Comparison of ENCODE assay signal across 1 cellular context in the genomic region with DNA sequence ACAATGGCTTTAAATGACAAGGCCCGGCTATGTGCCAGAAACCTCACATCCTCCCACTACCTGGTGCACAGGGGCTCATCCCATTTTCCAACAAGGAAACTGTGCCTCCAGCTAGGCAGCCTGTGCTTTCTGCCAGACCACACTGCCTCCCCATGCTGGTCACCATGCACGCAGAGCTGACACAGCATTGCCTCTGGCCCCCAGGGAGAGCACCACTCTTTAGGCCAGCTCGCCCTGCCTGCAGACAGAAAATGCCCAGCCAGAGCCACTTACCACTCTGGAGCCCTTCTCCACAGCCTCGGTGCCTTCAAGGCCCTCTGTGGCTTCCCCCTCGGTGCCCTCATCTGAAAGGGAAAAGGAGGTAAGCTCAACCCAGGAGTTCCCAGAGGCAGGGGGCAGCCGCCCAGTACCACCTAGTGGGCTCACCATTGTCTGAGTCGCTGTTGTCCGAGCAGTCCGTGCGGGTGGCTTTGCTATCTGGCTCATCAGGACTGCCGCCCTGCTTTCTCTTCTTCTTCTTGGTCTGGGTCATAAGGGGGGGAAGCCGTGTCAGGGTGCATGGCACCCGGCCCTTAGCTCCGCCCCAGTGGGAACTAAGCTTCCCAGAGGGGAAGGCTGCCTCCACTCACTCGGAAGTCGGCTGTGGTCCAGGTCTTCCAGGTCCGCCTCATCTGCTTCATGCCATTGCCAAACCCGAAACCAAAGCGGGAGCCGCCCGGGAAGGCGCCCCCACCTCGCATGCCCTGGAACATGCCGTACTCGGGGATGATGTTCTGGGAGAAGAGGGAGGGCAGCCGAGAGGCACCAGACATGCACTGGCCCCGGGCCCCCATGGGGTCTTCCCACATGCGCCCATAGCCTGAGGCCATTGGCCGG.
TF ChIP-seq lines count a peak whose summit lies in the region.

No MANE protein-coding gene starts in this region.

TF ChIP-seq in GM12878, 131 proteins besides CTCF, POLR2A, EP300 and RAD21:
- TF ChIP-seq GATAD2B (conservative IDR thresholded peaks at IDR 0.05; ENCODE audit: low read depth) (no peak), SMC3 (IDR thresholded peaks at IDR 0.05; ENCODE audit: borderline replicate concordance, low read length) (no peak), STAT1 (conservative IDR thresholded peaks at IDR 0.05) (no peak), CHD1 (IDR thresholded peaks at IDR 0.05; ENCODE audit: low read depth, low read length) (no peak), TCF3 (IDR thresholded peaks at IDR 0.05; ENCODE audit: borderline replicate concordance, insufficient read depth, low read depth, low read length) (no peak), BMI1 (IDR thresholded peaks at IDR 0.05; ENCODE audit: borderline replicate concordance) (no peak), ZNF207 (IDR thresholded peaks at IDR 0.05; ENCODE audit: borderline replicate concordance) (no peak), NFIC (IDR thresholded peaks at IDR 0.05; ENCODE audit: low read depth, low read length) (no peak), CHD2 (IDR thresholded peaks at IDR 0.05; ENCODE audit: borderline replicate concordance, low read depth, low read length) (no peak), NR2F1 (conservative IDR thresholded peaks at IDR 0.05) (no peak), MEF2A (IDR thresholded peaks at IDR 0.05; ENCODE audit: insufficient read depth, low read depth, low read length) (no peak), FOXK2 (IDR thresholded peaks at IDR 0.05) (no peak), EZH2 (IDR thresholded peaks at IDR 0.05; ENCODE audit: borderline replicate concordance, control insufficient read depth, low read depth, low read length) (no peak), NRF1 (conservative IDR thresholded peaks at IDR 0.05; ENCODE audit: low read depth, low read length) (no peak), GABPA (IDR thresholded peaks at IDR 0.05; ENCODE audit: low read depth) (no peak), HCFC1 (IDR thresholded peaks at IDR 0.05; ENCODE audit: low read length) (no peak), HDAC2 (IDR thresholded peaks at IDR 0.05) (no peak)
- TF ChIP-seq, protein P1, sequence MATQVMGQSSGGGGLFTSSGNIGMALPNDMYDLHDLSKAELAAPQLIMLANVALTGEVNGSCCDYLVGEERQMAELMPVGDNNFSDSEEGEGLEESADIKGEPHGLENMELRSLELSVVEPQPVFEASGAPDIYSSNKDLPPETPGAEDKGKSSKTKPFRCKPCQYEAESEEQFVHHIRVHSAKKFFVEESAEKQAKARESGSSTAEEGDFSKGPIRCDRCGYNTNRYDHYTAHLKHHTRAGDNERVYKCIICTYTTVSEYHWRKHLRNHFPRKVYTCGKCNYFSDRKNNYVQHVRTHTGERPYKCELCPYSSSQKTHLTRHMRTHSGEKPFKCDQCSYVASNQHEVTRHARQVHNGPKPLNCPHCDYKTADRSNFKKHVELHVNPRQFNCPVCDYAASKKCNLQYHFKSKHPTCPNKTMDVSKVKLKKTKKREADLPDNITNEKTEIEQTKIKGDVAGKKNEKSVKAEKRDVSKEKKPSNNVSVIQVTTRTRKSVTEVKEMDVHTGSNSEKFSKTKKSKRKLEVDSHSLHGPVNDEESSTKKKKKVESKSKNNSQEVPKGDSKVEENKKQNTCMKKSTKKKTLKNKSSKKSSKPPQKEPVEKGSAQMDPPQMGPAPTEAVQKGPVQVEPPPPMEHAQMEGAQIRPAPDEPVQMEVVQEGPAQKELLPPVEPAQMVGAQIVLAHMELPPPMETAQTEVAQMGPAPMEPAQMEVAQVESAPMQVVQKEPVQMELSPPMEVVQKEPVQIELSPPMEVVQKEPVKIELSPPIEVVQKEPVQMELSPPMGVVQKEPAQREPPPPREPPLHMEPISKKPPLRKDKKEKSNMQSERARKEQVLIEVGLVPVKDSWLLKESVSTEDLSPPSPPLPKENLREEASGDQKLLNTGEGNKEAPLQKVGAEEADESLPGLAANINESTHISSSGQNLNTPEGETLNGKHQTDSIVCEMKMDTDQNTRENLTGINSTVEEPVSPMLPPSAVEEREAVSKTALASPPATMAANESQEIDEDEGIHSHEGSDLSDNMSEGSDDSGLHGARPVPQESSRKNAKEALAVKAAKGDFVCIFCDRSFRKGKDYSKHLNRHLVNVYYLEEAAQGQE (IDR thresholded peaks at IDR 0.05; ENCODE audit: low read depth, low read length): no peak
- TF ChIP-seq, protein P2, sequence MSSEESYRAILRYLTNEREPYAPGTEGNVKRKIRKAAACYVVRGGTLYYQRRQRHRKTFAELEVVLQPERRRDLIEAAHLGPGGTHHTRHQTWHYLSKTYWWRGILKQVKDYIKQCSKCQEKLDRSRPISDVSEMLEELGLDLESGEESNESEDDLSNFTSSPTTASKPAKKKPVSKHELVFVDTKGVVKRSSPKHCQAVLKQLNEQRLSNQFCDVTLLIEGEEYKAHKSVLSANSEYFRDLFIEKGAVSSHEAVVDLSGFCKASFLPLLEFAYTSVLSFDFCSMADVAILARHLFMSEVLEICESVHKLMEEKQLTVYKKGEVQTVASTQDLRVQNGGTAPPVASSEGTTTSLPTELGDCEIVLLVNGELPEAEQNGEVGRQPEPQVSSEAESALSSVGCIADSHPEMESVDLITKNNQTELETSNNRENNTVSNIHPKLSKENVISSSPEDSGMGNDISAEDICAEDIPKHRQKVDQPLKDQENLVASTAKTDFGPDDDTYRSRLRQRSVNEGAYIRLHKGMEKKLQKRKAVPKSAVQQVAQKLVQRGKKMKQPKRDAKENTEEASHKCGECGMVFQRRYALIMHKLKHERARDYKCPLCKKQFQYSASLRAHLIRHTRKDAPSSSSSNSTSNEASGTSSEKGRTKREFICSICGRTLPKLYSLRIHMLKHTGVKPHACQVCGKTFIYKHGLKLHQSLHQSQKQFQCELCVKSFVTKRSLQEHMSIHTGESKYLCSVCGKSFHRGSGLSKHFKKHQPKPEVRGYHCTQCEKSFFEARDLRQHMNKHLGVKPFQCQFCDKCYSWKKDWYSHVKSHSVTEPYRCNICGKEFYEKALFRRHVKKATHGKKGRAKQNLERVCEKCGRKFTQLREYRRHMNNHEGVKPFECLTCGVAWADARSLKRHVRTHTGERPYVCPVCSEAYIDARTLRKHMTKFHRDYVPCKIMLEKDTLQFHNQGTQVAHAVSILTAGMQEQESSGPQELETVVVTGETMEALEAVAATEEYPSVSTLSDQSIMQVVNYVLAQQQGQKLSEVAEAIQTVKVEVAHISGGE (CRISPR knock-in tag; IDR thresholded peaks at IDR 0.05): no peak
- TF ChIP-seq, protein P3, sequence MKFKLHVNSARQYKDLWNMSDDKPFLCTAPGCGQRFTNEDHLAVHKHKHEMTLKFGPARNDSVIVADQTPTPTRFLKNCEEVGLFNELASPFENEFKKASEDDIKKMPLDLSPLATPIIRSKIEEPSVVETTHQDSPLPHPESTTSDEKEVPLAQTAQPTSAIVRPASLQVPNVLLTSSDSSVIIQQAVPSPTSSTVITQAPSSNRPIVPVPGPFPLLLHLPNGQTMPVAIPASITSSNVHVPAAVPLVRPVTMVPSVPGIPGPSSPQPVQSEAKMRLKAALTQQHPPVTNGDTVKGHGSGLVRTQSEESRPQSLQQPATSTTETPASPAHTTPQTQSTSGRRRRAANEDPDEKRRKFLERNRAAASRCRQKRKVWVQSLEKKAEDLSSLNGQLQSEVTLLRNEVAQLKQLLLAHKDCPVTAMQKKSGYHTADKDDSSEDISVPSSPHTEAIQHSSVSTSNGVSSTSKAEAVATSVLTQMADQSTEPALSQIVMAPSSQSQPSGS (IDR thresholded peaks at IDR 0.05; ENCODE audit: low read length): no peak
